Comparison of ENCODE assay signal across 13 cellular contexts in the genomic region with DNA sequence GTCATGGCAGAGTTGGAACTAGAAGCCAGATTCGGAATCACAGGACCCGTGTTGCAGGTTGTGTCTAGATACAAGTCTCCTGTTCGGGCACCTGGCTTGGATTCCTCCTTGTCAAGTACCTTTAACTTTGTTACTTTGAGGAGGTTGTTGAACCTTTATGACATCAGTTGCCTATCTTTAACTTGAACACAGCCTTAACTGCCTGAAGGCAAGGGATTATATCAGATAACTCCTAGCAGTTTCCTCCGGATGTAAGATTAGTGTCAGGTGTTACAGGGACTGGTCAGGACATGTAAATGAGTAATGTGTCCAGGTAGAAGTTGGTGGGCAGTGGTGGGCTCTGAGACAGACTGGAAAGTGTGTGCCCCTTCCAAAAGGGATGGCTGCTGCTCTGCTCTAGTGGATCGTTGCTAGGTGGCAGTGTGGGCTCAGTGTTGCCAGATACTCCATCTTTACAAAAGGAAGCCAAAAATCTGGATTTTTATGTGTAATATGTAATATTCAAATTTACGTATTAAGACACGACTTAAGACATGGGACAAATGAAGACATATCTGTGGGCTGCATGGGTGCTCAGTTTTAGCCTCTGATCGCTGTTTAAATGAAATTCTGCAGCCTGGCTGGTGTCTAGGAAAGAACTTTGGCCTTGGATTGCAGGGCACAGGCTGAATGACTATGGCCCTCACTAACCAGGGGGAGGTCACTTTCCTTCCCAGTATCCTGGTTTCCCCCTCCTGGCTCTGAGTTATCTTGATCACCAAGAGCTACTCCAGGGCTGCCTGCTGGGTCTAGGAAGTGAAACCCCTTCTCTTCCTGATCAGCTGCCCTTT. TPM values are rescaled to one million over a fixed set of nuclear protein-coding genes. Genes with fewer than 3 reads are reported as not detected.
DNase-seq lines count a peak whose midpoint lies in the region; ATAC-seq and TF ChIP-seq lines count a peak whose summit lies in the region.
"Had no signal": no experiment of that assay in that cellular context is flagged by ENCODE, and none has a peak within 500 bp of the region (broad histone marks: within the 10 kb centered on the region; RNA-seq: fewer than 3 reads in every experiment).

No MANE protein-coding gene starts in this region.

- TF ChIP-seq CTCF in CD8-positive, alpha-beta T cell (IDR thresholded peaks at IDR 0.05) = no peak
- peak; percentile 39 for TF ChIP-seq CTCF in LNCaP clone FGC (IDR thresholded peaks at IDR 0.05; ENCODE audit: control insufficient read depth, extremely low read depth, insufficient read depth)
- TF ChIP-seq CTCF in chondrocyte (IDR thresholded peaks at IDR 0.05) = peak; percentile 37

- peaks cover 47% of the 10 kb centered on the region for H3K4me1 ChIP-seq in CD8-positive, alpha-beta T cell (ENCODE audit: insufficient read depth, low read length)
- peaks cover 40% of the 10 kb centered on the region for H3K4me1 ChIP-seq in right cardiac atrium (ENCODE audit: control insufficient read depth, insufficient read depth, low read length)

- H3K36me3 ChIP-seq in CD8-positive, alpha-beta T cell (ENCODE audit: insufficient read depth, low read length) = no peaks in the 10 kb centered on the region
- H3K36me3 ChIP-seq: adrenal gland had no signal

- no peaks in the 10 kb centered on the region for H3K27me3 Mint-ChIP-seq in CD8-positive, alpha-beta T cell (ENCODE audit: low read depth)
- no peaks in the 10 kb centered on the region for H3K27me3 Mint-ChIP-seq in chondrocyte (ENCODE audit: low read depth)
- H3K27me3 Mint-ChIP-seq in naive thymus-derived CD8-positive, alpha-beta T cell = no peaks in the 10 kb centered on the region

- no peak overlapping the region for H3K4me3 Mint-ChIP-seq in CD8-positive, alpha-beta T cell
- H3K4me3 Mint-ChIP-seq in chondrocyte (ENCODE audit: unreplicated experiment) = no peak overlapping the region
- peak overlapping the region in 2 of 10 donors; percentile 12 to 56 for H3K4me3 Mint-ChIP-seq in naive thymus-derived CD8-positive, alpha-beta T cell

- POLR2A ChIA-PET in CD8-positive, alpha-beta T cell (lab: Charles Lee) = no interaction called here
- POLR2A ChIA-PET in naive thymus-derived CD8-positive, alpha-beta T cell (lab: Charles Lee) = interaction anchor here (1.5 kb wide), 1 partner anchor 27 kb away, joined by 4 read pairs; a partner anchor contains a TSS

- WGBS in right cardiac atrium = 77% methylated on average over 8 of the region's 8 CpGs

- ATAC-seq in CD8-positive, alpha-beta T cell = no peak
- ATAC-seq in naive thymus-derived CD8-positive, alpha-beta T cell = no peak
- ATAC-seq in right cardiac atrium = no peak

- peaks cover 85% of the 10 kb centered on the region for H3K4me1 Mint-ChIP-seq in CD8-positive, alpha-beta T cell (ENCODE audit: low read depth)
- H3K4me1 Mint-ChIP-seq in chondrocyte (ENCODE audit: low read depth) = peaks cover 49% of the 10 kb centered on the region
- peaks cover 57 to 92% (median 90%) of the 10 kb centered on the region in 4 donors for H3K4me1 Mint-ChIP-seq in naive thymus-derived CD8-positive, alpha-beta T cell

- no peak overlapping the region for H3K27ac ChIP-seq in CD8-positive, alpha-beta T cell (ENCODE audit: low read depth, low read length)
- no peak overlapping the region for H3K27ac ChIP-seq in right cardiac atrium (ENCODE audit: low read length)

- peak overlapping the region; percentile 66 for H3K27ac Mint-ChIP-seq in CD8-positive, alpha-beta T cell
- no peak overlapping the region for H3K27ac Mint-ChIP-seq in chondrocyte (ENCODE audit: unreplicated experiment)
- H3K27ac Mint-ChIP-seq in naive thymus-derived CD8-positive, alpha-beta T cell = peak overlapping the region in 8 of 10 donors; percentile 15 to 90 (median 44)

- intact Hi-C loops in CD8-positive, alpha-beta T cell (cut with DNase I, micrococcal nuclease) = no loop called here
- intact Hi-C loops in posterior vena cava (cut with DNase I) (loop anchor here in 1 of 2 donors (1.0 kb wide), 1 partner anchor 30 kb away; no protein-coding TSS in a partner anchor), right cardiac atrium (cut with DNase I) (no loop called here)

- H3K9me3 ChIP-seq in CD8-positive, alpha-beta T cell (ENCODE audit: low read length) = no peaks in the 10 kb centered on the region
- no peaks in the 10 kb centered on the region for H3K9me3 ChIP-seq in right cardiac atrium (ENCODE audit: control insufficient read depth, low read length)
- H3K9me3 ChIP-seq: adrenal gland had no signal

- H3K36me3 Mint-ChIP-seq in CD8-positive, alpha-beta T cell = peaks cover 26% of the 10 kb centered on the region
- peaks cover 9% of the 10 kb centered on the region for H3K36me3 Mint-ChIP-seq in chondrocyte (ENCODE audit: low read depth)
- peaks cover 7 to 21% (median 12%) of the 10 kb centered on the region in 3 donors for H3K36me3 Mint-ChIP-seq in naive thymus-derived CD8-positive, alpha-beta T cell

- no peak overlapping the region for H3K4me3 ChIP-seq in CD8-positive, alpha-beta T cell (ENCODE audit: low read depth, low read length)
- no peak overlapping the region for H3K4me3 ChIP-seq in LNCaP clone FGC (ENCODE audit: low read depth, low read length)
- no peak overlapping the region for H3K4me3 ChIP-seq in right cardiac atrium (ENCODE audit: low read length)
- H3K4me3 ChIP-seq: adrenal gland had no signal

- CTCF ChIA-PET in CD8-positive, alpha-beta T cell (lab: Charles Lee) = interaction anchor here (0.8 to 1.2 kb wide), 2 partner anchors 13 to 24 kb away, joined by 3 read pairs; no protein-coding TSS in a partner anchor

- no peak for DNase-seq in CD8-positive, alpha-beta T cell
- DNase-seq in LNCaP clone FGC (ENCODE audit: low read depth) (no peak), chondrocyte (ENCODE audit: low spot score) (no peak), posterior vena cava (ENCODE audit: low spot score) (no peak), epidermal melanocyte (ENCODE audit: insufficient read length, low spot score) (no peak), cerebellar cortex (ENCODE audit: low spot score) (no peak), right cardiac atrium (no peak)
- DNase-seq in naive thymus-derived CD8-positive, alpha-beta T cell = no peak
- DNase-seq: activated CD8-positive, alpha-beta memory T cell treated with anti-CD3 and anti-CD28 coated beads for 24 hours; Karpas-422; NCI-H446; stimulated activated CD4-positive, alpha-beta T cell treated with anti-CD3 and anti-CD28 coated beads, Interleukin-1b, Interleukin-23, amount 100 ng/mL, for 48 hours had no signal

- H3K27me3 ChIP-seq in CD8-positive, alpha-beta T cell (ENCODE audit: insufficient read depth, low read length) = no peaks in the 10 kb centered on the region
- H3K27me3 ChIP-seq in right cardiac atrium (ENCODE audit: control insufficient read depth, insufficient read depth) = no peaks in the 10 kb centered on the region
- H3K27me3 ChIP-seq: adrenal gland had no signal

- no peaks in the 10 kb centered on the region for H3K9me3 Mint-ChIP-seq in CD8-positive, alpha-beta T cell
- H3K9me3 Mint-ChIP-seq in chondrocyte (ENCODE audit: low read depth) = no peaks in the 10 kb centered on the region
- no peaks in the 10 kb centered on the region for H3K9me3 Mint-ChIP-seq in naive thymus-derived CD8-positive, alpha-beta T cell

RNA-seq across cellular contexts. Expression of a gene that starts 27.1 kb away (rescaled TPM):
- total RNA-seq in CD8-positive, alpha-beta T cell = 10 to 100 TPM; 55.5 to 56.1 TPM
- total RNA-seq in chondrocyte (78.8 to 124 TPM (median 122 TPM) in 3 replicates), posterior vena cava (100 to 1,000 TPM in 1 of 2 donors, 10 to 100 TPM in 1; 79.2 to 104 TPM), right cardiac atrium (100 to 1,000 TPM in 1 of 4 donors, 10 to 100 TPM in 3; 88.3 to 117 (median 90.2) TPM)
- 10 to 100 TPM; 57.5 to 59.5 TPM for total RNA-seq in naive thymus-derived CD8-positive, alpha-beta T cell
- polyA plus RNA-seq in naive thymus-derived CD8-positive, alpha-beta T cell = 1 to 10 TPM; 4.0 to 5.0 (median 4.8) TPM
- polyA plus RNA-seq in right cardiac atrium = 126 TPM
